Comparison of ENCODE assay signal across 3 cellular contexts in the genomic region with DNA sequence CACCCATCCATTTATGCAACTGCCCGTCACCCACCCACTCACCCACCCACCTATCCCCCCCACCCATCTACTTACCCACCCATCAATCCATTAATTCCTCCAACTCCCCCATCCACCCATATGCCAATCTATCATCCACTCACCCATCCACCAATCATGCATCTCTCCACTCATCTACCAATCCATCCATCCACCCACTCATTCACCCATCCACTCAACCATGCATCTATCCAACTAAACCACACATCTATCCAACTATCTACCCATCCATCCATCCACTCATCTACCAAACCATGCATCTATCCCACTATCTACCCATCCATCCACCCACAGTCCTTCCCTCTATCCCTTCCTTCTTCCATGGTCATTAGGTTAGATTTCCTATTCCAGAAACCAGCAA.
TF ChIP-seq lines count a peak whose summit lies in the region.

No MANE protein-coding gene starts in this region.

TF ChIP-seq in HEK293, 187 proteins besides CTCF, POLR2A, EP300 and RAD21:
- TF ChIP-seq ZNF366 (tag by site-specific recombination; conservative IDR thresholded peaks at IDR 0.05) (peak; percentile 84), ZNF791 (tag by site-specific recombination; IDR thresholded peaks at IDR 0.05) (no peak), ZBTB17 (tag by site-specific recombination; IDR thresholded peaks at IDR 0.05) (peak; percentile 34; the same call in 1 of the 2 replicates), EGR2 (tag by site-specific recombination; IDR thresholded peaks at IDR 0.05; ENCODE audit: low read depth) (peak; percentile 98), KLF9 (tag by site-specific recombination; IDR thresholded peaks at IDR 0.05; ENCODE audit: low read depth) (no peak), ZNF837 (tag by site-specific recombination; IDR thresholded peaks at IDR 0.05) (no peak), ZFHX2 (tag by site-specific recombination; conservative IDR thresholded peaks at IDR 0.05) (peak; percentile 86)
TF ChIP-seq in HEK293: peak in this region for 4.

TF ChIP-seq in IMR-90, 13 proteins besides CTCF, POLR2A, EP300 and RAD21:
- TF ChIP-seq RFX5 (IDR thresholded peaks at IDR 0.05; ENCODE audit: low read depth, low read length) = no peak
- TF ChIP-seq, protein P1, sequence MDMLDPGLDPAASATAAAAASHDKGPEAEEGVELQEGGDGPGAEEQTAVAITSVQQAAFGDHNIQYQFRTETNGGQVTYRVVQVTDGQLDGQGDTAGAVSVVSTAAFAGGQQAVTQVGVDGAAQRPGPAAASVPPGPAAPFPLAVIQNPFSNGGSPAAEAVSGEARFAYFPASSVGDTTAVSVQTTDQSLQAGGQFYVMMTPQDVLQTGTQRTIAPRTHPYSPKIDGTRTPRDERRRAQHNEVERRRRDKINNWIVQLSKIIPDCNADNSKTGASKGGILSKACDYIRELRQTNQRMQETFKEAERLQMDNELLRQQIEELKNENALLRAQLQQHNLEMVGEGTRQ (IDR thresholded peaks at IDR 0.05; ENCODE audit: low read depth, low read length) = no peak

TF ChIP-seq in K562, 482 proteins besides CTCF, POLR2A, EP300 and RAD21:
- TF ChIP-seq OTX1 (CRISPR knock-in tag; IDR thresholded peaks at IDR 0.05) = 0 out of 2 replicates have a peak, but pooled peaks have one; percentile 40
- no peak for TF ChIP-seq ZNF717 (CRISPR knock-in tag; IDR thresholded peaks at IDR 0.05)
